14 cellular contexts compared by ENCODE assay signal in genomic region chr18:66795011-66795410, GRCh38.
DNase-seq lines count a peak whose midpoint lies in the region; ATAC-seq and TF ChIP-seq lines count a peak whose summit lies in the region.
"Had no signal": no experiment of that assay in that cellular context is flagged by ENCODE, and none has a peak within 500 bp of the region (broad histone marks: within the 10 kb centered on the region; RNA-seq: fewer than 3 reads in every experiment).

No MANE protein-coding gene starts in this region.

- TF ChIP-seq CTCF in choroid plexus epithelial cell (conservative IDR thresholded peaks at IDR 0.05; ENCODE audit: low read depth, low read length) (no peak), mammary epithelial cell (conservative IDR thresholded peaks at IDR 0.05 in 1 of 2, IDR thresholded peaks at IDR 0.05 in 1 of 2; ENCODE audit: extremely low read depth in 1 of 2, insufficient read depth in 1 of 2, low read depth in 1 of 2, low read length in 2 of 2) (no peak), gastrocnemius medialis (IDR thresholded peaks at IDR 0.05 in 4 of 5, conservative IDR thresholded peaks at IDR 0.05 in 1 of 5) (no peak)

- H2BK15ac ChIP-seq in mesendoderm (replicated peaks; ENCODE audit: low read depth), result no peak overlapping the region

- H3K79me1 ChIP-seq in mesendoderm (ENCODE audit: low read length), result no peaks in the 10 kb centered on the region

- in situ Hi-C loops in mammary epithelial cell (cut with MboI; ENCODE audit: low sequenced_read_pairs in 2 of 2), result no loop called here
- in situ Hi-C loops in gastrocnemius medialis (cut with MboI; ENCODE audit: low sequenced_read_pairs in 4 of 4), result no loop called here

- TF ChIP-seq POLR2A in gastrocnemius medialis (IDR thresholded peaks at IDR 0.05), result no peak

- WGBS in mesendoderm (ENCODE audit: extremely low coverage, insufficient coverage, low lambda C conversion rate), result no CpG with 5 or more reads among the region's 3 CpGs
- 50% methylated on average over 3 of the region's 3 CpGs for WGBS in mammary epithelial cell (ENCODE audit: low coverage, missing lambda C conversion rate)

- H3K36me3 Mint-ChIP-seq in natural killer cell treated with Interleukin-12 subunit alpha and Interleukin-12 subunit beta and Interleukin-15 and Interleukin-18, amount 100 ng/mL, for 72 hours, result no peaks in the 10 kb centered on the region

- no peaks in the 10 kb centered on the region for H3K9me3 Mint-ChIP-seq in natural killer cell treated with Interleukin-12 subunit alpha and Interleukin-12 subunit beta and Interleukin-15 and Interleukin-18, amount 100 ng/mL, for 72 hours

- H3K27ac ChIP-seq in SK-N-MC, result no peak overlapping the region
- no peak overlapping the region for H3K27ac ChIP-seq in mesendoderm (ENCODE audit: low read depth, low read length)
- no peak overlapping the region for H3K27ac ChIP-seq in mammary epithelial cell (ENCODE audit: insufficient read depth, low read depth, low read length)
- H3K27ac ChIP-seq in gastrocnemius medialis, result no peak overlapping the region

- H3K18ac ChIP-seq in mesendoderm (ENCODE audit: low read length), result no peak overlapping the region

- intact Hi-C loops in mammary epithelial cell (cut with micrococcal nuclease) (no loop called here), gastrocnemius medialis (cut with DNase I; ENCODE audit: low total_unique reads) (no loop called here)

- H3K4me3 Mint-ChIP-seq in natural killer cell treated with Interleukin-12 subunit alpha and Interleukin-12 subunit beta and Interleukin-15 and Interleukin-18, amount 100 ng/mL, for 72 hours, result no peak overlapping the region

- no peaks in the 10 kb centered on the region for H3K4me1 Mint-ChIP-seq in natural killer cell treated with Interleukin-12 subunit alpha and Interleukin-12 subunit beta and Interleukin-15 and Interleukin-18, amount 100 ng/mL, for 72 hours (ENCODE audit: low read depth in 2 of 2)

- H3K56ac ChIP-seq in mesendoderm (ENCODE audit: low read length), result no peak overlapping the region

- H2BK5ac ChIP-seq in mesendoderm (ENCODE audit: low read length), result no peak overlapping the region

- no TSS peak for BruUV-seq in mammary epithelial cell (replicated peaks; lab: Mats Ljungman, UMichigan)

- no peak overlapping the region for H2BK120ac ChIP-seq in mesendoderm (ENCODE audit: low read depth, low read length)

- H3K4ac ChIP-seq in mesendoderm (ENCODE audit: low read depth, low read length), result no peak overlapping the region

- H3K27me3 ChIP-seq in mesendoderm (ENCODE audit: insufficient read depth, low read length, poor library complexity) (no peaks in the 10 kb centered on the region), mammary epithelial cell (ENCODE audit: insufficient read depth, low read length) (no peaks in the 10 kb centered on the region), gastrocnemius medialis (no peaks in the 10 kb centered on the region)

- H3K4me1 ChIP-seq in mesendoderm (ENCODE audit: control insufficient read depth, low read depth, low read length), result peaks cover 1% of the 10 kb centered on the region
- H3K4me1 ChIP-seq in mammary epithelial cell (ENCODE audit: insufficient read depth, low read length), result no peaks in the 10 kb centered on the region
- no peaks in the 10 kb centered on the region for H3K4me1 ChIP-seq in gastrocnemius medialis
- H3K4me1 ChIP-seq: Caco-2 had no signal

- no peak overlapping the region for H2AK5ac ChIP-seq in mesendoderm (ENCODE audit: low read length)

- H3K36me3 ChIP-seq in SK-N-MC (ENCODE audit: insufficient read depth, low read length), result no peaks in the 10 kb centered on the region
- H3K36me3 ChIP-seq in mesendoderm (ENCODE audit: control insufficient read depth, insufficient read depth, low read length), result no peaks in the 10 kb centered on the region
- H3K36me3 ChIP-seq in mammary epithelial cell (ENCODE audit: insufficient read depth, low read length), result no peaks in the 10 kb centered on the region
- no peaks in the 10 kb centered on the region for H3K36me3 ChIP-seq in gastrocnemius medialis

- no peaks in the 10 kb centered on the region for H3K9me3 ChIP-seq in SK-N-MC (ENCODE audit: low read depth, low read length)
- no peaks in the 10 kb centered on the region for H3K9me3 ChIP-seq in mammary epithelial cell (replicated peaks; ENCODE audit: insufficient read depth, low read length)
- no peaks in the 10 kb centered on the region for H3K9me3 ChIP-seq in gastrocnemius medialis
- H3K9me3 ChIP-seq: Caco-2 had no signal

- CTCF ChIA-PET in mammary epithelial cell (lab: Charles Lee; ENCODE audit: low non-redundant PET), result no interaction called here

- H4K5ac ChIP-seq in mesendoderm (ENCODE audit: low read length), result no peak overlapping the region

- no peak overlapping the region for H3K4me2 ChIP-seq in mesendoderm (ENCODE audit: low read length)
- H3K4me2 ChIP-seq in mammary epithelial cell (ENCODE audit: insufficient read depth, low read depth, low read length), result no peak overlapping the region

- H3K9ac ChIP-seq in SK-N-MC (ENCODE audit: insufficient read length) (no peak overlapping the region), mesendoderm (ENCODE audit: low read length) (no peak overlapping the region), mammary epithelial cell (ENCODE audit: insufficient read depth, low read length) (no peak overlapping the region)

- DNase-seq in NCI-H146 (lab: John Stamatoyannopoulos, UW), result peak; percentile 86
- peak; percentile 5 for DNase-seq in SK-N-MC (ENCODE audit: low read depth, low spot score)
- DNase-seq in choroid plexus epithelial cell (ENCODE audit: low read depth), result peak; percentile 2
- peak; percentile 35 for DNase-seq in mesendoderm
- no peak for DNase-seq in mammary epithelial cell
- no peak for DNase-seq in gastrocnemius medialis
- no peak for DNase-seq in natural killer cell treated with Interleukin-12 subunit alpha and Interleukin-12 subunit beta and Interleukin-15 and Interleukin-18, amount 100 ng/mL, for 72 hours (ENCODE audit: low spot score)
- DNase-seq in cerebellar cortex (ENCODE audit: low spot score), result no peak
- DNase-seq: Caco-2; DMS153; GOT3; KG1; NCI-H1694; NK-92 treated with Interleukin-12 subunit alpha and Interleukin-12 subunit beta, amount 100 ng/mL, for 24 hours had no signal

- H3K23ac ChIP-seq in mesendoderm (ENCODE audit: low read length), result no peak overlapping the region

- H3K27me3 Mint-ChIP-seq in natural killer cell treated with Interleukin-12 subunit alpha and Interleukin-12 subunit beta and Interleukin-15 and Interleukin-18, amount 100 ng/mL, for 72 hours, result no peaks in the 10 kb centered on the region

- no peak overlapping the region for H2AFZ ChIP-seq in mammary epithelial cell (ENCODE audit: low read depth, low read length)

- H4K8ac ChIP-seq in mesendoderm (ENCODE audit: low read depth, low read length), result no peak overlapping the region

- H4K20me1 ChIP-seq in mammary epithelial cell (ENCODE audit: insufficient read depth, low read length), result no peaks in the 10 kb centered on the region

- no peak overlapping the region for H3K27ac Mint-ChIP-seq in natural killer cell treated with Interleukin-12 subunit alpha and Interleukin-12 subunit beta and Interleukin-15 and Interleukin-18, amount 100 ng/mL, for 72 hours

- no peaks in the 10 kb centered on the region for H3K79me2 ChIP-seq in mesendoderm (ENCODE audit: control insufficient read depth, insufficient read depth, low read length)
- H3K79me2 ChIP-seq in mammary epithelial cell (ENCODE audit: insufficient read depth, low read length), result no peaks in the 10 kb centered on the region

- H3K4me3 ChIP-seq in SK-N-MC (no peak overlapping the region), choroid plexus epithelial cell (ENCODE audit: low read depth, low read length) (no peak overlapping the region), mesendoderm (ENCODE audit: low read length) (no peak overlapping the region), mammary epithelial cell (replicated peaks in 1 of 3; ENCODE audit: insufficient read depth in 1 of 3, low read depth in 2 of 3, low read length in 3 of 3) (no peak overlapping the region), gastrocnemius medialis (no peak overlapping the region)

- no peak for ATAC-seq in gastrocnemius medialis
- ATAC-seq in natural killer cell treated with Interleukin-12 subunit alpha and Interleukin-12 subunit beta and Interleukin-15 and Interleukin-18, amount 100 ng/mL, for 72 hours, result no peak

- dilution Hi-C loops in mammary epithelial cell (cut with HindIII; ENCODE audit: low sequenced_read_pairs), result no loop called here

Comparison
In these comparisons a context has a peak if more than half of its experiments do, and no peak if none do; other contexts are left out.
1. DNase-seq: peak in NCI-H146 (single experiment), SK-N-MC (single experiment), choroid plexus epithelial cell (single experiment) and mesendoderm (single experiment); none in mammary epithelial cell (single experiment), gastrocnemius medialis (0 of 2), natural killer cell treated with Interleukin-12 subunit alpha and Interleukin-12 subunit beta and Interleukin-15 and Interleukin-18, amount 100 ng/mL, for 72 hours (single experiment) and cerebellar cortex (single experiment).